1 cellular context compared by ENCODE assay signal in genomic region chr1:193066606-193067005, GRCh38.
TF ChIP-seq lines count a peak whose summit lies in the region.

No MANE protein-coding gene starts in this region.

TF ChIP-seq in GM12878, 131 proteins besides CTCF, POLR2A, EP300 and RAD21:
- TF ChIP-seq FOXK2 (IDR thresholded peaks at IDR 0.05) (no peak), HCFC1 (IDR thresholded peaks at IDR 0.05; ENCODE audit: low read length) (no peak), ATF2 (IDR thresholded peaks at IDR 0.05; ENCODE audit: low read length) (peak; percentile 32; the same call in 1 of the 2 replicates), SMAD5 (IDR thresholded peaks at IDR 0.05; ENCODE audit: low read depth) (no peak), MTA3 (IDR thresholded peaks at IDR 0.05; ENCODE audit: borderline replicate concordance, low read length) (0 out of 2 replicates have a peak, but pooled peaks have one; percentile 31), PRDM15 (CRISPR knock-in tag; IDR thresholded peaks at IDR 0.05) (no peak), MTA2 (IDR thresholded peaks at IDR 0.05; ENCODE audit: low read depth) (no peak), HDAC6 (IDR thresholded peaks at IDR 0.05; ENCODE audit: unreplicated experiment) (no peak), PML (IDR thresholded peaks at IDR 0.05; ENCODE audit: low read length) (no peak), MEF2B (IDR thresholded peaks at IDR 0.05; ENCODE audit: partially characterized antibody, poor library complexity, severe bottlenecking) (no peak), STAT3 (IDR thresholded peaks at IDR 0.05; ENCODE audit: low read depth, low read length) (no peak), CEBPB (IDR thresholded peaks at IDR 0.05; ENCODE audit: borderline replicate concordance in 1 of 2, low read depth in 2 of 2, low read length in 2 of 2) (no peak), HSF1 (IDR thresholded peaks at IDR 0.05; ENCODE audit: low read depth, low read length) (no peak), ETV6 (conservative IDR thresholded peaks at IDR 0.05 in 1 of 2, IDR thresholded peaks at IDR 0.05 in 1 of 2; ENCODE audit: borderline replicate concordance in 1 of 2, low read depth in 1 of 2) (no peak), ZBTB11 (CRISPR knock-in tag; IDR thresholded peaks at IDR 0.05) (no peak), PAX5 (IDR thresholded peaks at IDR 0.05; ENCODE audit: borderline replicate concordance, low read depth, low read length) (no peak), PKNOX1 (IDR thresholded peaks at IDR 0.05) (no peak), CHD1 (IDR thresholded peaks at IDR 0.05; ENCODE audit: low read depth, low read length) (no peak), IKZF1 (conservative IDR thresholded peaks at IDR 0.05) (no peak), NFXL1 (IDR thresholded peaks at IDR 0.05; ENCODE audit: borderline replicate concordance) (no peak), TCF12 (IDR thresholded peaks at IDR 0.05; ENCODE audit: low read depth, low read length) (no peak), ZBTB40 (IDR thresholded peaks at IDR 0.05; ENCODE audit: borderline replicate concordance) (peak; percentile 24; the same call in 1 of the 2 replicates), RBBP5 (conservative IDR thresholded peaks at IDR 0.05) (no peak), NKRF (conservative IDR thresholded peaks at IDR 0.05) (no peak), SUPT20H (IDR thresholded peaks at IDR 0.05; ENCODE audit: borderline replicate concordance, control insufficient read depth, low read depth, low read length) (no peak)
